15 cellular contexts compared by ENCODE assay signal in the genomic region with DNA sequence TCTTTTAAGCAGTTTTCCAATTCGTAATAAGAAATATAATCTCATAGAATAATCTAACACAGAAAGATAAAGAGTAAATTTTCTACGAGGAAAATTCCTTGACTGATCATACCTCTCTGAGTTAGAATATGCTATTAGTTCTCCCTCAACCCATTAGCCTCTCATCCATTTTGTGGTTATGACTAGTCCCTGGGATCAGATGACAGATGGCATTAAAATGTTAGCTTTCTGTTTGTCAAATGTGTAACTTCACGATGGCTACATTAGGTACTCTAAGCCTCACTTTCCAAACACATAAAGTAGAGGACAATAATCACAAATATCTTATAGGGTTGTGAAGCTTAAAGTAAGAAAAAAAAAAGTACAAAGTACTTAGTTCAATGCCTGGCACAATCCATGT.
DNase-seq lines count a peak whose midpoint lies in the region; ATAC-seq, FAIRE-seq and TF ChIP-seq lines count a peak whose summit lies in the region.
"Had no signal": no experiment of that assay in that cellular context is flagged by ENCODE, and none has a peak within 500 bp of the region (broad histone marks: within the 10 kb centered on the region; RNA-seq: fewer than 3 reads in every experiment).

No MANE protein-coding gene starts in this region.

- POLR2A ChIA-PET in AG04450 (lab: Yijun Ruan, JAX): no interaction called here

- H3K27ac ChIP-seq in AG04450 (ENCODE audit: low read depth, low read length): no peak overlapping the region
- H3K27ac ChIP-seq in keratinocyte (ENCODE audit: control insufficient read depth, insufficient read depth, low read length): peak overlapping the region; percentile 10
- H3K27ac ChIP-seq: C4-2B, coronary artery, tibial nerve had no signal

- H3K9me1 ChIP-seq in keratinocyte (ENCODE audit: control insufficient read depth, extremely low read depth, insufficient read depth, low read length): no peaks in the 10 kb centered on the region

- H3K4me3 ChIP-seq in AG04450 (ENCODE audit: low read depth, low read length): no peak overlapping the region
- no peak overlapping the region for H3K4me3 ChIP-seq in keratinocyte (ENCODE audit: control insufficient read depth in 2 of 3, extremely low read depth in 1 of 3, insufficient read depth in 2 of 3, low read depth in 1 of 3, low read length in 3 of 3)
- H3K4me3 ChIP-seq: coronary artery, tibial nerve had no signal

- FAIRE-seq in keratinocyte (lab: Jason Lieb, UNC): no peak
- FAIRE-seq in GM19239 (lab: Jason Lieb, UNC): no peak

- peaks cover 0 to 4% of the 10 kb centered on the region in 2 experiments for H3K36me3 ChIP-seq in keratinocyte (ENCODE audit: control insufficient read depth in 2 of 2, extremely low read depth in 1 of 2, insufficient read depth in 2 of 2, low read length in 2 of 2)

- no peak for ATAC-seq in HG02571 (IDR thresholded peaks at IDR 0.05; ENCODE audit: unreplicated experiment)

- no peaks in the 10 kb centered on the region for H3K27me3 ChIP-seq in AG04450 (ENCODE audit: control insufficient read depth, insufficient read depth, low read length)
- H3K27me3 ChIP-seq in keratinocyte (ENCODE audit: control insufficient read depth, extremely low read depth, insufficient read depth, low read length): no peaks in the 10 kb centered on the region
- H3K27me3 ChIP-seq: tibial nerve had no signal

- TF ChIP-seq CTCF in AG04450 (IDR thresholded peaks at IDR 0.05; ENCODE audit: low read depth, low read length) (no peak), keratinocyte (optimal IDR thresholded peaks at IDR 0.05 in 1 of 3, IDR thresholded peaks at IDR 0.05 in 1 of 3, conservative IDR thresholded peaks at IDR 0.05 in 1 of 3; ENCODE audit: extremely low read depth in 1 of 3, insufficient read depth in 2 of 3, low read length in 3 of 3) (no peak)

- dilution Hi-C loops in keratinocyte (cut with MboI; ENCODE audit: extremely low pct_ligation_motif_present, low sequenced_read_pairs): no loop called here

- H3K9ac ChIP-seq in keratinocyte (ENCODE audit: control insufficient read depth, extremely low read depth, insufficient read depth, low read length): no peak overlapping the region

- no peaks in the 10 kb centered on the region for H4K20me1 ChIP-seq in keratinocyte (ENCODE audit: control insufficient read depth, extremely low read depth, insufficient read depth, low read length)

- H2AFZ ChIP-seq in keratinocyte (ENCODE audit: control insufficient read depth, low read length): no peak overlapping the region

- H3K79me2 ChIP-seq in keratinocyte (ENCODE audit: control insufficient read depth, insufficient read depth, low read length): no peaks in the 10 kb centered on the region

- H3K9me3 ChIP-seq in AG04450 (ENCODE audit: control insufficient read depth, insufficient read depth, low read length) (no peaks in the 10 kb centered on the region), keratinocyte (ENCODE audit: control insufficient read depth, low read depth, low read length) (no peaks in the 10 kb centered on the region)
- H3K9me3 ChIP-seq: tibial nerve had no signal

- peaks cover 5% of the 10 kb centered on the region for H3K4me1 ChIP-seq in keratinocyte (ENCODE audit: control insufficient read depth, extremely low read depth, insufficient read depth, low read length)
- H3K4me1 ChIP-seq: tibial nerve had no signal

- no peak overlapping the region for H3K4me2 ChIP-seq in keratinocyte (ENCODE audit: control insufficient read depth, extremely low read depth, insufficient read depth, low read depth, low read length)

- CTCF ChIA-PET in AG04450 (lab: Charles Lee): interaction anchor here (1.8 to 2.9 kb wide), 2 partner anchors 24 to 360 kb away, joined by 5 to 8 read pairs; no protein-coding TSS in a partner anchor

- DNase-seq in AG04450 (ENCODE audit: low read depth, low spot score) (peak; percentile 7), HT1080 (ENCODE audit: low read depth) (peak; percentile 68), amniotic epithelial cell (ENCODE audit: low read depth) (peak; percentile 70), keratinocyte (ENCODE audit: low read depth, low spot score) (no peak), NCI-H2196 (lab: John Stamatoyannopoulos, UW; ENCODE audit: unreplicated experiment) (no peak), GM19239 (ENCODE audit: insufficient read length, low spot score) (no peak), NCI-H82 treated with DMSO at 0.1 percent for 48 hours (lab: John Stamatoyannopoulos, UW; ENCODE audit: unreplicated experiment) (no peak)
- DNase-seq: activated CD4-positive, alpha-beta T cell treated with anti-CD3 and anti-CD28 coated beads, Interleukin-2, amount 50 U/mL, for 48 hours; activated naive CD4-positive, alpha-beta T cell; mesendoderm; NCI-H82 had no signal

Comparison
In these comparisons a context has a peak if more than half of its experiments do, and no peak if none do; other contexts are left out.
1. DNase-seq: peak in AG04450 (single experiment), HT1080 (single experiment) and amniotic epithelial cell (single experiment); none in keratinocyte (single experiment), NCI-H2196 (single experiment), GM19239 (single experiment) and NCI-H82 treated with DMSO at 0.1 percent for 48 hours (single experiment).